ENCODE assay signal across 1 cellular context in genomic region chr14:22977434-22977683, GRCh38.
TF ChIP-seq lines count a peak whose summit lies in the region.

No MANE protein-coding gene starts in this region.

TF ChIP-seq in endothelial cell of umbilical vein, 7 proteins besides CTCF, POLR2A, EP300 and RAD21:
- TF ChIP-seq MAX (IDR thresholded peaks at IDR 0.05; ENCODE audit: insufficient read depth, insufficient read length) (no peak), MYC (IDR thresholded peaks at IDR 0.05; ENCODE audit: low read depth, low read length) (no peak), JUN (IDR thresholded peaks at IDR 0.05; ENCODE audit: borderline replicate concordance, insufficient read depth, insufficient read length, low read depth) (no peak), EZH2 (IDR thresholded peaks at IDR 0.05; ENCODE audit: borderline replicate concordance, low read depth, low read length, severe bottlenecking) (no peak), FOS (IDR thresholded peaks at IDR 0.05; ENCODE audit: borderline replicate concordance, insufficient read depth, low read length) (no peak), POLR2AphosphoS5 (IDR thresholded peaks at IDR 0.05; ENCODE audit: insufficient read depth, low read depth, low read length) (no peak), GATA2 (IDR thresholded peaks at IDR 0.05; ENCODE audit: insufficient read depth, insufficient read length, low read depth, low read length) (no peak)
